8 cellular contexts compared by ENCODE assay signal in the genomic region with DNA sequence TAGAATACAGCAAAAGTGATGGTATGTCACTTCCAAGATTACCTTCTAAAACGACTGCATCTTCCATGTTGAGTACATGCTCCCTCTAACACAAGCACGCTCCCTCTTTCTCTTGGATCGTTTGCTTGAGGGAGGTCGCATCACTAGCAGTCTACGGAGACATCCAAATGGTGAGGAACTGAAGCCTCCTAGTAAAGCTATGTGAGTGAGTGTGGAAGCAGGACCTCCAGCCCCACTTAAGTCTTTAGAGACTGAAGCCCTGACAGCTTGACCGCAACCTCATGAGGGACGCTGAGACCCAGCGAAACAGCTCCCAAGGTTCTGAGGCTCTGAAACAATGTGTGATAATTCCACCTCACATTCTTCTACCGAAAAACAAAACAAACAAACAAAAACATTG.
"Had no signal": no experiment of that assay in that cellular context is flagged by ENCODE, and none has a peak within 500 bp of the region (broad histone marks: within the 10 kb centered on the region; RNA-seq: fewer than 3 reads in every experiment).

No MANE protein-coding gene starts in this region.

- H3K27ac ChIP-seq: cardiac muscle cell, pancreas, tibial artery had no signal

- H3K9me3 ChIP-seq: pancreas, tibial artery had no signal

- H3K4me1 ChIP-seq: tibial artery had no signal

- ATAC-seq: activated CD8-positive, alpha-beta T cell treated with anti-CD3 and anti-CD28 coated beads, Interleukin-2, amount 10 ng/mL, durations not matched to agents 7 days and 5 days; activated naive CD4-positive, alpha-beta T cell treated with anti-CD3 and anti-CD28 coated beads, Interleukin-2, amount 50 U/mL, for 72 hours had no signal

- DNase-seq: activated CD8-positive, alpha-beta memory T cell treated with anti-CD3 and anti-CD28 coated beads, Interleukin-2, amount 50 U/mL, for 4 hours; activated gamma-delta T cell; stimulated activated naive CD4-positive, alpha-beta T cell had no signal

- H3K27me3 ChIP-seq: cardiac muscle cell, pancreas, tibial artery had no signal

- H3K36me3 ChIP-seq: cardiac muscle cell, pancreas, tibial artery had no signal

- H3K4me3 ChIP-seq: cardiac muscle cell, pancreas, tibial artery had no signal
